Comparison of ENCODE assay signal across 14 cellular contexts in the genomic region with DNA sequence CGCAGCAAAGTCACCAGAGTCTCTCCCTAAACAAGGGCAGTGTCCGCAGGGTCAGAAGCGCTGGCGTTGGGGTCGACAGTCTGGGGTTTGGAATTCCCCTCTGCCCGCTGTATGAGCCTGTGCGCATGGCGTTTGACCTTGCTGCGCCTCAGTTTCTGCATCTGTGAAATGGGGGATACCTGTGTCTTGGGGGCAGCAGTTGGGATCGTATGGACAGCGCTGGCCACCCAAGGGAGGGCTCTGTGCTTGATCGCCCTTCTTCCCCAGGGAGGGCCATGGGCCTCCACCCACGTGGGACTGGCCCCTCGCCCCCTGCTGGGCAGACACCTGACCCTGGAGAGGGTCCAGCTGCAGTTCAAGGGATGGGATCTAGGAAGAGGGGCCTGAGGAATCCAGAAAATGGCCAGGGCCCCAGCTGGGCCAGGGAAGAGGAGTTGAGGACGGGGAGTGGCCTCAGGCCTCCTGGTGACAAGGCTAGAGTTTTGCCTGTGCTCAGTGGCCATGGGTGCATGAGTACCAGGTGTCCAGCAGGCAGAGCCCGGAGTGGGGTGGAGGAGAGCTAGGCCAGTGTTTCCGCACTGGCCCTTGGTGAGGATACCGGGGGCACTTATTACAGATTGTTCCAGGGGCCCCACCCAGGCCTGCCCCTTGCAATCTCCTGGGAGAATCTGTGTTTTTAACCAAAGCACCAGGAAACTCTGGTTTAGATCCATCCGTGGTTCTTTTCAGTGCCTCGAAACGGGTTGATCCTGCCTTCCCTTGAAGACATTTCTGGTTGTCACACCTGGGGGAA. TPM values are rescaled to one million over a fixed set of nuclear protein-coding genes. Genes with fewer than 3 reads are reported as not detected.
DNase-seq lines count a peak whose midpoint lies in the region; TF ChIP-seq lines count a peak whose summit lies in the region.
"Had no signal": no experiment of that assay in that cellular context is flagged by ENCODE, and none has a peak within 500 bp of the region (broad histone marks: within the 10 kb centered on the region; RNA-seq: fewer than 3 reads in every experiment).

No MANE protein-coding gene starts in this region.

- H3F3A ChIP-seq in smooth muscle cell (ENCODE audit: low read depth): no peaks in the 10 kb centered on the region

- TF ChIP-seq POLR2A in Peyer's patch (IDR thresholded peaks at IDR 0.05): no peak

- TF ChIP-seq CTCF in Peyer's patch (IDR thresholded peaks at IDR 0.05) (no peak), smooth muscle cell (IDR thresholded peaks at IDR 0.05; ENCODE audit: borderline replicate concordance, insufficient read depth, poor library complexity, severe bottlenecking) (no peak)

- H3K4me1 ChIP-seq in Peyer's patch (no peaks in the 10 kb centered on the region), iPS-15b (ENCODE audit: control insufficient read depth, insufficient read depth, low read length) (no peaks in the 10 kb centered on the region), smooth muscle cell (ENCODE audit: low read depth) (no peaks in the 10 kb centered on the region)

- H3K9ac ChIP-seq in iPS-15b (ENCODE audit: low read depth, low read length) (no peak overlapping the region), smooth muscle cell (ENCODE audit: low read depth) (no peak overlapping the region)

- 59% methylated on average over 21 of the region's 21 CpGs for WGBS in smooth muscle cell (ENCODE audit: low lambda C conversion rate)

- H3K36me3 ChIP-seq in Peyer's patch (no peaks in the 10 kb centered on the region), iPS-15b (ENCODE audit: control insufficient read depth, insufficient read depth, low read length) (no peaks in the 10 kb centered on the region), smooth muscle cell (ENCODE audit: low read depth) (no peaks in the 10 kb centered on the region)
- H3K36me3 ChIP-seq: brain microvascular endothelial cell had no signal

- H3K9me3 ChIP-seq in Peyer's patch (no peaks in the 10 kb centered on the region), iPS-15b (ENCODE audit: control insufficient read depth, insufficient read depth, low read length) (no peaks in the 10 kb centered on the region), smooth muscle cell (replicated peaks; ENCODE audit: low read depth) (no peaks in the 10 kb centered on the region)

- H3K27ac ChIP-seq in Peyer's patch (no peak overlapping the region), smooth muscle cell (ENCODE audit: low read depth) (no peak overlapping the region)
- H3K27ac ChIP-seq: brain microvascular endothelial cell had no signal

- H3K4me3 ChIP-seq in Peyer's patch (peak overlapping the region in 3 of 4 donors; percentile 24 to 29 (median 26)), iPS-15b (ENCODE audit: low read depth, low read length) (peak overlapping the region; percentile 32), smooth muscle cell (peak overlapping the region; percentile 26)

- H3K4me2 ChIP-seq in smooth muscle cell: peak overlapping the region; percentile 76

- H3K27me3 ChIP-seq in Peyer's patch (no peaks in the 10 kb centered on the region), iPS-15b (ENCODE audit: control insufficient read depth, insufficient read depth, low read length) (peaks cover 68% of the 10 kb centered on the region), smooth muscle cell (ENCODE audit: low read depth) (peaks cover 42% of the 10 kb centered on the region)

- in situ Hi-C loops in G401 (cut with HindIII; ENCODE audit: low sequenced_read_pairs): no loop called here

- DNase-seq in G401 (ENCODE audit: low spot score) (peak; percentile 50), Peyer's patch (no peak), smooth muscle cell (lab: John Stamatoyannopoulos, UW; ENCODE audit: unreplicated experiment) (no peak), glomerular visceral epithelial cell (ENCODE audit: extremely low spot score) (no peak), NCI-H1048 (lab: John Stamatoyannopoulos, UW) (no peak), GF-D8 (lab: John Stamatoyannopoulos, UW) (no peak)
- DNase-seq: brain microvascular endothelial cell; HFFc6; mammary epithelial cell; naive thymus-derived CD4-positive, alpha-beta T cell; NCI-H2029 treated with DMSO at 0.1 percent for 48 hours; NCI-H748 treated with DMSO at 0.1 percent for 48 hours had no signal

- no peak overlapping the region for H2AFZ ChIP-seq in smooth muscle cell (ENCODE audit: low read depth)

- H3K79me2 ChIP-seq in smooth muscle cell (ENCODE audit: low read depth): no peaks in the 10 kb centered on the region

- H4K20me1 ChIP-seq in smooth muscle cell (ENCODE audit: low read depth): no peaks in the 10 kb centered on the region

RNA-seq across cellular contexts. Expression of gene PHACTR3, which starts 26.3 kb away (rescaled TPM):
- total RNA-seq in G401 (2014; rRNA removed; shearing (Covaris generic)): not detected in 2 replicates
- total RNA-seq in Peyer's patch (10 to 100 TPM; 14.9 to 31.5 (median 22.9) TPM), smooth muscle cell (0.76 and 1.3 TPM in 2 replicates)
- polyA plus RNA-seq in smooth muscle cell: 1.7 and 2.6 TPM in 2 replicates
- total RNA-seq: activated naive CD4-positive, alpha-beta T cell treated with anti-CD3 and anti-CD28 coated beads, Interleukin-2, amount 50 U/mL, for 72 hours; HFFc6 had no signal
- polyA plus RNA-seq: naive thymus-derived CD4-positive, alpha-beta T cell had no signal
